Comparison of ENCODE assay signal across 8 cellular contexts in the genomic region with DNA sequence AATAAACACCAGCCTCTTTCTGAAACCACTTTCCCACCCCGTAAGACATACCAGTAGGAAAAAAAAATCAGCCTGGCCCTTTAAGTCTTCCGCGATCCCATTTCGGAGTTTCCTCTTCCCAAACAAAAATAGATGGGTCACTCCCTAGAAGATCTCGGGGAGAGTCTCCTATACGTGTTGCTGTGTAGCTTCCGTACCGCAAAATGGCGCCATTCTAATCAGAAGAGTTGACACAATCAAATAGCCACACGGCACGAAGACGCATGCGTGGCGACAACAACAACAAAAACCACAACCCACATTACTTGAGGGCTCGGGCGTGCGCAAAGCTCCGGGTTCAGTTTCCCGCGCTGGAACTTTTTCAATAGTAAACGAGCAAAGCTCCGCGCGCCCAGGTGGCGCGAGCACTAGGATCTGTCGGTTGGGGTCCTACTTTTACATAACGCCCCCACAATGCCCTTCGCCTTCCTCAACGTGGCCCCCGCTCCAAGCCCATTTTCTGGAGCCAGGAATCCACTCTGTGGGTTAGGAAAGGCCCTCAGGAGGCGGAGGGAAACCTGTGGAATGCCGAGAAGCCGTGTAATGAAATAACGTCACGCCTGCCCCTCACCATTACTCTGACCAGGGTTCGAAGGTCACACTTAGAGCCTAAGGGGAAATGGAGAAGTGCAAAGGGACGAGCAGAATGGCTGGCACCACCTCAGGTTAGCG. TPM values are rescaled to one million over a fixed set of nuclear protein-coding genes. Genes with fewer than 3 reads are reported as not detected.
DNase-seq lines count a peak whose midpoint lies in the region.

A gene (minus strand): TSS at position 208 of the 711 bp plus-strand sequence. CDS start 519 bp downstream, outside the sequence.

- POLR2A ChIA-PET in CD8-positive, alpha-beta memory T cell (lab: Charles Lee), result interaction anchor here (0.6 to 6.0 kb wide), 15 partner anchors 12 to 307 kb away, joined by 3 to 112 read pairs (median 5); a partner anchor contains a TSS

- H3K9ac ChIP-seq in GM23248, result peak within 1 kb of the TSS; percentile 93

- H3K9me3 Mint-ChIP-seq in CD8-positive, alpha-beta memory T cell, result no peaks in the 10 kb centered on the region
- no peaks in the 10 kb centered on the region for H3K9me3 Mint-ChIP-seq in activated naive CD4-positive, alpha-beta T cell treated with anti-CD3 and anti-CD28 coated beads, Interleukin-2, amount 50 U/mL, for 24 hours

- H3K79me2 ChIP-seq in GM23248 (ENCODE audit: insufficient read depth), result peaks cover 82% of the 10 kb centered on the region

- DNase-seq in CD8-positive, alpha-beta memory T cell, result peak; percentile 81 to 95 (median 89)
- DNase-seq in GM23248, result peak; percentile 95
- peak; percentile 81 for DNase-seq in NCI-H128 (lab: John Stamatoyannopoulos, UW; ENCODE audit: unreplicated experiment)
- DNase-seq in SKM-1 treated with dmso at 0.1 percent for 144 hours (lab: John Stamatoyannopoulos, UW; ENCODE audit: unreplicated experiment), result peak; percentile 84
- DNase-seq in germinal center (ENCODE audit: low spot score), result peak; percentile 78
- DNase-seq in nucleus accumbens (lab: John Stamatoyannopoulos, UW), result peak in 55 of 56 donors; percentile 28 to 96 (median 83)
- DNase-seq in substantia nigra (lab: John Stamatoyannopoulos, UW), result peak; percentile 34 to 94 (median 82)

- no peaks in the 10 kb centered on the region for H3K9me3 ChIP-seq in CD8-positive, alpha-beta memory T cell (ENCODE audit: low read length)
- H3K9me3 ChIP-seq in GM23248 (ENCODE audit: low read depth), result no peaks in the 10 kb centered on the region

- no peaks in the 10 kb centered on the region for H4K20me1 ChIP-seq in GM23248 (ENCODE audit: insufficient read depth)

- in situ Hi-C loops in GM23248 (cut with MboI), result no loop called here

- H3K27me3 Mint-ChIP-seq in CD8-positive, alpha-beta memory T cell, result no peaks in the 10 kb centered on the region
- no peaks in the 10 kb centered on the region for H3K27me3 Mint-ChIP-seq in activated naive CD4-positive, alpha-beta T cell treated with anti-CD3 and anti-CD28 coated beads, Interleukin-2, amount 50 U/mL, for 24 hours

- H3K27ac ChIP-seq in CD8-positive, alpha-beta memory T cell (ENCODE audit: low read depth, low read length), result peak within 1 kb of the TSS; percentile 97
- H3K27ac ChIP-seq in GM23248 (peak within 1 kb of the TSS; percentile 87), substantia nigra (ENCODE audit: low read depth, low read length, poor library complexity, severe bottlenecking) (peak within 1 kb of the TSS; percentile 89)

- no peaks in the 10 kb centered on the region for H3K9me2 ChIP-seq in GM23248 (ENCODE audit: insufficient read depth)

- peaks cover 47% of the 10 kb centered on the region for H3K4me1 ChIP-seq in CD8-positive, alpha-beta memory T cell (ENCODE audit: insufficient read depth, low read length)
- H3K4me1 ChIP-seq in GM23248 (ENCODE audit: insufficient read depth), result peaks cover 20% of the 10 kb centered on the region

- H3K36me3 ChIP-seq in CD8-positive, alpha-beta memory T cell (ENCODE audit: insufficient read depth, low read length), result peaks cover 35% of the 10 kb centered on the region
- peaks cover 17% of the 10 kb centered on the region for H3K36me3 ChIP-seq in GM23248 (ENCODE audit: low read depth)

- H3K4me3 ChIP-seq in CD8-positive, alpha-beta memory T cell (ENCODE audit: low read length), result peak within 1 kb of the TSS; percentile 97
- peak within 1 kb of the TSS; percentile 89 for H3K4me3 ChIP-seq in GM23248

- peak within 1 kb of the TSS; percentile 93 to 99 (median 94) for H3K4me3 Mint-ChIP-seq in CD8-positive, alpha-beta memory T cell
- H3K4me3 Mint-ChIP-seq in activated naive CD4-positive, alpha-beta T cell treated with anti-CD3 and anti-CD28 coated beads, Interleukin-2, amount 50 U/mL, for 24 hours, result peak within 1 kb of the TSS; percentile 99

- CTCF ChIA-PET in CD8-positive, alpha-beta memory T cell (lab: Charles Lee), result interaction anchor here (1.2 to 4.5 kb wide), 6 partner anchors 12 to 198 kb away, joined by 3 to 39 read pairs (median 4); a partner anchor contains a TSS

- peak within 1 kb of the TSS; percentile 91 to 100 (median 98) for H3K27ac Mint-ChIP-seq in CD8-positive, alpha-beta memory T cell
- peak within 1 kb of the TSS; percentile 99 for H3K27ac Mint-ChIP-seq in activated naive CD4-positive, alpha-beta T cell treated with anti-CD3 and anti-CD28 coated beads, Interleukin-2, amount 50 U/mL, for 24 hours

- H2AFZ ChIP-seq in GM23248, result peak within 1 kb of the TSS; percentile 71

- H3K4me1 Mint-ChIP-seq in CD8-positive, alpha-beta memory T cell, result peaks cover 61 to 81% (median 66%) of the 10 kb centered on the region in 3 donors
- peaks cover 68% of the 10 kb centered on the region for H3K4me1 Mint-ChIP-seq in activated naive CD4-positive, alpha-beta T cell treated with anti-CD3 and anti-CD28 coated beads, Interleukin-2, amount 50 U/mL, for 24 hours

- H3K4me2 ChIP-seq in GM23248 (ENCODE audit: unreplicated experiment), result peak within 1 kb of the TSS; percentile 93

- H3K36me3 Mint-ChIP-seq in CD8-positive, alpha-beta memory T cell, result peaks cover 0 to 85% (median 8%) of the 10 kb centered on the region in 3 donors
- peaks cover 26% of the 10 kb centered on the region for H3K36me3 Mint-ChIP-seq in activated naive CD4-positive, alpha-beta T cell treated with anti-CD3 and anti-CD28 coated beads, Interleukin-2, amount 50 U/mL, for 24 hours

- no peaks in the 10 kb centered on the region for H3K27me3 ChIP-seq in CD8-positive, alpha-beta memory T cell (ENCODE audit: insufficient read depth, low read length, poor library complexity, severe bottlenecking)
- H3K27me3 ChIP-seq in GM23248 (replicated peaks; ENCODE audit: insufficient read depth), result no peaks in the 10 kb centered on the region

- WGBS in GM23248 (ENCODE audit: low coverage in 1 of 2, low lambda C conversion rate in 2 of 2, missing lambda C conversion rate in 2 of 2), 2 experiments, result 1% methylated on average over 39 of the region's 39 CpGs

- peaks cover 38% of the 10 kb centered on the region for H3F3A ChIP-seq in GM23248 (ENCODE audit: insufficient read depth)

RNA-seq across cellular contexts. Expression of the gene that starts here (rescaled TPM):
- 10 to 100 TPM; 46.2 to 46.4 TPM for total RNA-seq in CD8-positive, alpha-beta memory T cell
- 19.6 TPM for polyA plus RNA-seq in CD8-positive, alpha-beta memory T cell
- 10.6 and 11.3 TPM in 2 replicates for total RNA-seq in GM23248 (2014; rRNA removed; shearing (Covaris generic))
- polyA plus RNA-seq in GM23248 (2016; fragmentation: Nextera tagmentation; extraction: Ambion mirVana), result 19.3 and 20.0 TPM in 2 replicates

Comparison
In these comparisons a context has a peak if more than half of its experiments do, and no peak if none do; other contexts are left out.
1. Peak in every context shown above with its lines: DNase-seq, H3K4me3 ChIP-seq and H3K27ac ChIP-seq.